34 cellular contexts compared by ENCODE assay signal in the genomic region with DNA sequence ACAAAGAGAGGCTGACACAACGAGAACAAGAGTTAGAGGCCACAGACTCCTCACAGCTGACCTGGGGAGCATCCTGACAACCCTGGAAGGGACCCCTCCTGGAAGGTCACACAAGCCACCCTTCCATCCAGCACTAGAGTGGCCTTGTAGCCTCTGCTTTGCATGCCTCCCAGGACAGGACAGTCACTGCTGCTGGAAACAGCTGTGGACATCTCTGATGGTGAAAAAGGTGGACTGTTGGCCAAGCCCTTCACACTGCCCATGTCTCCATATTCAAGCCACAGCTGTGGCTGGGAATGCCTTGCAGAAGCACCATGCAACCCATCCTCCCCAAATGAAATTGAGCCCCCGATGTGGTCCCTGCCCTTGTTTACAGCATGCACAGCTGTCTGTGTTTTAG.
"Had no signal": no experiment of that assay in that cellular context is flagged by ENCODE, and none has a peak within 500 bp of the region (broad histone marks: within the 10 kb centered on the region; RNA-seq: fewer than 3 reads in every experiment).

No MANE protein-coding gene starts in this region.

- H3K9ac ChIP-seq: KMS-11 had no signal

- DNase-seq: Karpas-422, Kasumi-1, KG1, MG63, MM.1S, MV-4-11, NCI-H1048, NCI-H1092, NCI-H1092 treated with DMSO at 0.1 percent for 48 hours, NCI-H1105, NCI-H1105 treated with DMSO at 0.1 percent for 48 hours, NCI-H1417, NCI-H1417 treated with DMSO at 0.1 percent for 48 hours, NCI-H1436, NCI-H1436 treated with DMSO at 0.1 percent for 48 hours, NCI-H146, NCI-H1694, NCI-H1694 treated with DMSO at 0.1 percent for 48 hours, NCI-H187, NCI-H187 treated with DMSO at 0.1 percent for 48 hours, NCI-H1930, NCI-H2029, NCI-H2029 treated with DMSO at 0.1 percent for 48 hours, NCI-H2081, NCI-H2081 treated with DMSO at 0.1 percent for 48 hours, NCI-H2107, NCI-H2171, NCI-H2171 treated with DMSO at 0.1 percent for 48 hours, NCI-H2227 treated with DMSO at 0.1 percent for 48 hours, NCI-H226, NCI-H345, NCI-H446, NCI-H446 treated with DMSO at 0.1 percent for 48 hours had no signal

- H3K27ac ChIP-seq: KMS-11 had no signal

- H3K36me3 ChIP-seq: MG63 had no signal

- H3K4me2 ChIP-seq: KMS-11 had no signal

- H3K9me3 ChIP-seq: MG63 had no signal

- H3K4me3 ChIP-seq: MG63 had no signal
